1 cellular context compared by ENCODE assay signal in genomic region chr17:80254396-80255241, GRCh38.
TF ChIP-seq lines count a peak whose summit lies in the region.

No MANE protein-coding gene starts in this region.

TF ChIP-seq in HCT116, 20 proteins besides CTCF, POLR2A, EP300 and RAD21 (continued from another document):
- TF ChIP-seq REST (IDR thresholded peaks at IDR 0.05; ENCODE audit: low read depth) (no peak), CBX3 (IDR thresholded peaks at IDR 0.05; ENCODE audit: low read depth) (peak; percentile 78; the same call in 1 of the 2 replicates), JUND (IDR thresholded peaks at IDR 0.05) (peak; percentile 92), TCF7L2 (IDR thresholded peaks at IDR 0.05; ENCODE audit: borderline replicate concordance, extremely low read depth, insufficient read depth, insufficient read length) (no peak), YY1 (IDR thresholded peaks at IDR 0.05; ENCODE audit: extremely low read depth, insufficient replicate concordance, low read depth, low read length) (peak; percentile 55), POLR2AphosphoS5 (IDR thresholded peaks at IDR 0.05; ENCODE audit: low read depth, low read length) (peak; percentile 59), SRF (IDR thresholded peaks at IDR 0.05; ENCODE audit: low read depth) (no peak), MAX (IDR thresholded peaks at IDR 0.05) (peak; percentile 72; the same call in 1 of the 2 replicates)
